In the genomic region with DNA sequence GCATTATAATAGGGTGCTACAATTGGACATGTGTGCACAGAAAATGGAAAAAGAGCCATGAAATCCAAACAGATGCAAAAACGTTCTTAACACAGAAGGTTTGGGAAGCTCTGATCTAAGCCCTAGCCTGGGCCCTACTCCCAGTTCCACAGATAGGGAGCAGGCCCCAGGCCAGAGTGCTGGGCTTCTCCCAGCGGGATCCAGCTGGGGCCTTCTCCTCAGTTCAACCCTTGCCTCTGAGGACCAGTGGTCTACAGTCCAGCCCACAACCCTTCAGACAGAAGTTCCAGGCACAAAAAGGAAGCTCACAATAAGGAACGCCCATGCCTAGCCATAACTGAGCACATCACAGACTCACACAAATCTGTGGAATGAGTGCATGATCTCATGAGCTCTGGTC, we compare ENCODE assay signal across 1 cellular context. TPM values are rescaled to one million over a fixed set of nuclear protein-coding genes. Genes with fewer than 3 reads are reported as not detected.
"Had no signal": no experiment of that assay in that cellular context is flagged by ENCODE, and none has a peak within 500 bp of the region (broad histone marks: within the 10 kb centered on the region; RNA-seq: fewer than 3 reads in every experiment).

No MANE protein-coding gene starts in this region.

RNA-seq across cellular contexts. Expression of a gene that starts 16.8 kb away (rescaled TPM):
- polyA plus RNA-seq: immature natural killer cell had no signal
